ENCODE assay signal across 7 cellular contexts in the genomic region with DNA sequence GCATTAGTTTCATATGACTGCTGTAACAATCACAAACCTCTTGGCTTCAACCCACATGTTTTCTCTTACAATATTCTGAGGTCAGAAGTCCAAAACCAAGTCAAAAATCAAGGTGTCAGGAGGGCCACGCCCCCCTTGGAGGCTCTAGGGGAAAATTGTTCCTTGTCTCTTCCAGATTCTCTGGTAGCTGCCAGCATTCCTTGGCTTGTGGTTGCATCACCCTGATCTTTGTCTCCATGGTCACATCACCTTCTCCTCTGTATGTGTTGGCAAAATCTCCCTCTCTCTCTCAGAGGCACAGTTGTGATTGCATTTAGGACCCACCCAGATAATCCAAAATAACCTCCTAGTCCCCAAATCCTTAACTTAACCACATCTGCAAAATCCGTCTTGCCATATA.
"Had no signal": no experiment of that assay in that cellular context is flagged by ENCODE, and none has a peak within 500 bp of the region (broad histone marks: within the 10 kb centered on the region; RNA-seq: fewer than 3 reads in every experiment).

No MANE protein-coding gene starts in this region.

- H3K9me3 ChIP-seq: HAP-1 had no signal

- ATAC-seq: HCT116, K562 had no signal

- DNase-seq: GM23248, GOT3, H7, IMR-90 had no signal

- H3K36me3 ChIP-seq: HAP-1 had no signal

- H3K4me3 ChIP-seq: GM23248, HAP-1, K562 had no signal

- H3K4me1 ChIP-seq: HAP-1 had no signal

- H3K27ac ChIP-seq: GM23248 had no signal
